Comparison of ENCODE assay signal across 8 cellular contexts in the genomic region with DNA sequence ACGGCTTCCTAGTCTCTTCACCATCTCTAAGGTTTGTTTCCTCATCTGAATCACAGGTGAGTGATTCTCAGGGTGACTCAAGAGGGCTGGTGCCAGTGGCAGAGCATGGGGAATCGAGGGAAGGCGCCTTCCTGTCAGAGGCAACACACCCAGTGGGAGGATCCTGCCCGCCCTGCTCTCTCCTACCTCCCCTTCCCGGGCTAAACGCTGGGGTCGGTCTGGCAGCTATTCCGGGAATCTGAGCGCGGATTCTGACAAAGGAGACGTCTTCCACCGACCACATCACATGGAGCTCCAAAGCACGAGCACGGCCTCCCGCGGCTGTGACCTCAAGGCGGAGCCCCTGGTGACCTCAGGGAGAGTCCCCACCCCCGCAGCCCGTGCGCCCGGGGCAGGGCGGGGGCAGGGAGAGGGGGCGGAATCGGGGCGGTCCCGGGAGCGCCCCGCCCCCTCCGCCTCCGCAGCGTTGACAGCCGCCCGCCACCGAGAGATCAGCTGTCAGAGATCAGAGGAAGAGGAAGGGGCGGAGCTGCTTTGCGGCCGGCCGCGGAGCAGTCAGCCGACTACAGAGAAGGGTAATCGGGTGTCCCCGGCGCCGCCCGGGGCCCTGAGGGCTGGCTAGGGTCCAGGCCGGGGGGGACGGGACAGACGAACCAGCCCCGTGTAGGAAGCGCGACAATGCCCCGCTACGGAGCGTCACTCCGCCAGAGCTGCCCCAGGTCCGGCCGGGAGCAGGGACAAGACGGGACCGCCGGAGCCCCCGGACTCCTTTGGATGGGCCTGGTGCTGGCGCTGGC. TPM values are rescaled to one million over a fixed set of nuclear protein-coding genes. Genes with fewer than 3 reads are reported as not detected.
DNase-seq lines count a peak whose midpoint lies in the region; ATAC-seq and TF ChIP-seq lines count a peak whose summit lies in the region.

A gene (plus strand): TSS at position 554 of the 797 bp plus-strand sequence. CDS start 125 bp downstream, at position 679.

- H3K4me1 ChIP-seq in left ventricle myocardium inferior (peaks cover 28% of the 10 kb centered on the region), upper lobe of right lung (peaks cover 21% of the 10 kb centered on the region)

- peak within 1 kb of the TSS; percentile 94 for H3K4me3 Mint-ChIP-seq in T-helper 17 cell
- peak within 1 kb of the TSS; percentile 85 for H3K4me3 Mint-ChIP-seq in progenitor cell of endocrine pancreas (ENCODE audit: low read depth)

- H3K27ac ChIP-seq in left ventricle myocardium inferior (replicated peaks), result peak within 1 kb of the TSS; percentile 94
- H3K27ac ChIP-seq in upper lobe of right lung, result peak within 1 kb of the TSS; percentile 92

- DNase-seq in NCI-H1436 treated with DMSO at 0.1 percent for 48 hours (lab: John Stamatoyannopoulos, UW), result peak; percentile 17
- peak; percentile 87 to 95 (median 94) for DNase-seq in T-helper 17 cell
- peak; percentile 65 to 99 (median 88) for DNase-seq in amygdala (lab: John Stamatoyannopoulos, UW)
- peak; percentile 95 for DNase-seq in left ventricle myocardium inferior
- peak; percentile 75 for DNase-seq in progenitor cell of endocrine pancreas (ENCODE audit: low spot score, unreplicated experiment)
- DNase-seq in upper lobe of right lung, result peak; percentile 97

- H3K9me3 Mint-ChIP-seq in progenitor cell of endocrine pancreas (ENCODE audit: low read depth), result no peaks in the 10 kb centered on the region

- TF ChIP-seq CTCF in left ventricle myocardium inferior (IDR thresholded peaks at IDR 0.05; ENCODE audit: borderline replicate concordance) (no peak), progenitor cell of endocrine pancreas (IDR thresholded peaks at IDR 0.05; ENCODE audit: unreplicated experiment) (no peak), upper lobe of right lung (IDR thresholded peaks at IDR 0.05) (no peak)

- intact Hi-C loops in left ventricle myocardium inferior (cut with micrococcal nuclease), result no loop called here
- intact Hi-C loops in upper lobe of right lung (cut with DNase I), result no loop called here

- H3K4me1 Mint-ChIP-seq in T-helper 17 cell (peaks cover 33% of the 10 kb centered on the region), progenitor cell of endocrine pancreas (ENCODE audit: low read depth) (peaks cover 24% of the 10 kb centered on the region)

- H3K27ac Mint-ChIP-seq in T-helper 17 cell, result peak within 1 kb of the TSS; percentile 96
- peak within 1 kb of the TSS; percentile 97 for H3K27ac Mint-ChIP-seq in progenitor cell of endocrine pancreas

- H3K36me3 Mint-ChIP-seq in T-helper 17 cell (ENCODE audit: low read depth) (no peaks in the 10 kb centered on the region), progenitor cell of endocrine pancreas (ENCODE audit: insufficient read depth) (peaks cover 3% of the 10 kb centered on the region)

- H3K36me3 ChIP-seq in left ventricle myocardium inferior (peaks cover 21% of the 10 kb centered on the region), upper lobe of right lung (peaks cover 8% of the 10 kb centered on the region)

- no peaks in the 10 kb centered on the region for H3K27me3 Mint-ChIP-seq in T-helper 17 cell
- no peaks in the 10 kb centered on the region for H3K27me3 Mint-ChIP-seq in progenitor cell of endocrine pancreas

- H3K4me3 ChIP-seq in left ventricle myocardium inferior, result peak within 1 kb of the TSS; percentile 93
- H3K4me3 ChIP-seq in upper lobe of right lung, result peak within 1 kb of the TSS; percentile 80

- H3K9me3 ChIP-seq in T-helper 17 cell (ENCODE audit: control insufficient read depth, low read length, poor library complexity, severe bottlenecking) (no peaks in the 10 kb centered on the region), left ventricle myocardium inferior (replicated peaks) (no peaks in the 10 kb centered on the region), upper lobe of right lung (no peaks in the 10 kb centered on the region)

- TF ChIP-seq POLR2A in GM15510 (IDR thresholded peaks at IDR 0.05; ENCODE audit: borderline replicate concordance, extremely low read depth, insufficient read length), result peak; percentile 81

- H3K27me3 ChIP-seq in left ventricle myocardium inferior (ENCODE audit: low read depth) (no peaks in the 10 kb centered on the region), upper lobe of right lung (no peaks in the 10 kb centered on the region)

- ATAC-seq in HG02852 (IDR thresholded peaks at IDR 0.05; ENCODE audit: unreplicated experiment) (peak; percentile 96), T-helper 17 cell (peak; percentile 93), upper lobe of right lung (peak; percentile 98)

RNA-seq across cellular contexts. Expression of the gene that starts here (rescaled TPM):
- total RNA-seq in T-helper 17 cell (10 to 100 TPM; 25.3 to 32.9 TPM), left ventricle myocardium inferior (49.7 TPM), progenitor cell of endocrine pancreas (25.5 and 27.8 TPM in 2 replicates), upper lobe of right lung (51.9 TPM)

Comparison
In these comparisons a context has a peak if more than half of its experiments do, and no peak if none do; other contexts are left out.
1. Peak in every context shown above with its lines: DNase-seq, ATAC-seq, H3K4me3 ChIP-seq and H3K27ac ChIP-seq.
2. DNase-seq: peak in every context shown above with its lines; median percentile 97 in upper lobe of right lung; 95 in left ventricle myocardium inferior; 94 in T-helper 17 cell; 88 in amygdala; 75 in progenitor cell of endocrine pancreas; 17 in NCI-H1436 treated with DMSO at 0.1 percent for 48 hours.